In genomic region chr12:111344254-111344875, GRCh38 we compare ENCODE assay signal across 36 cellular contexts.
"Had no signal": no experiment of that assay in that cellular context is flagged by ENCODE, and none has a peak within 500 bp of the region (broad histone marks: within the 10 kb centered on the region; RNA-seq: fewer than 3 reads in every experiment).

No MANE protein-coding gene starts in this region.

- ATAC-seq: activated CD8-positive, alpha-beta T cell treated with anti-CD3 and anti-CD28 coated beads for 36 hours; activated naive CD8-positive, alpha-beta T cell treated with anti-CD3 and anti-CD28 coated beads, Interleukin-2, amount 50 U/mL, for 24 hours; activated T-cell treated with anti-CD3 and anti-CD28 coated beads, Interleukin-2, amount 50 U/mL, for 4 hours; activated T-cell treated with anti-CD3 and anti-CD28 coated beads, Interleukin-2, amount 50 U/mL, for 72 hours; activated T-helper 17 cell treated with anti-CD3 and anti-CD28 coated beads, Interleukin-2, amount 50 U/mL, for 72 hours had no signal

- DNase-seq: activated B cell treated with CpG ODN at 0.5 μM for 24 hours; activated CD4-positive, alpha-beta memory T cell treated with anti-CD3 and anti-CD28 coated beads for 36 hours; activated CD4-positive, alpha-beta T cell treated with anti-CD3 and anti-CD28 coated beads for 4 hours; activated CD4-positive, alpha-beta T cell treated with anti-CD3 and anti-CD28 coated beads, Interleukin-2, amount 10 ng/mL, durations not matched to agents 24 days and 14 days; activated CD4-positive, alpha-beta T cell treated with anti-CD3 and anti-CD28 coated beads, Interleukin-2, amount 50 U/mL, for 1 hour; activated CD4-positive, alpha-beta T cell treated with anti-CD3 and anti-CD28 coated beads, Interleukin-2, amount 50 U/mL, for 4 hours; activated CD4-positive, CD25-positive, alpha-beta regulatory T cell treated with anti-CD3 and anti-CD28 coated beads, Interleukin-2, amount 50 U/mL, for 72 hours; activated CD8-positive, alpha-beta memory T cell treated with anti-CD3 and anti-CD28 coated beads, Interleukin-2, amount 50 U/mL, for 4 hours; activated CD8-positive, alpha-beta T cell treated with anti-CD3 and anti-CD28 coated beads for 36 hours; activated effector memory CD4-positive, alpha-beta T cell treated with Interleukin-2 at 50 U/mL for 16 hours; activated gamma-delta T cell; activated naive CD4-positive, alpha-beta T cell treated with anti-CD3 and anti-CD28 coated beads, Interleukin-2, amount 10 ng/mL, durations not matched to agents 7 days and 5 days; activated naive CD4-positive, alpha-beta T cell treated with Interleukin-2 at 50 U/mL for 16 hours; activated naive CD8-positive, alpha-beta T cell treated with anti-CD3 and anti-CD28 coated beads, Interleukin-2, amount 10 ng/mL, durations not matched to agents 7 days and 5 days; activated naive CD8-positive, alpha-beta T cell treated with anti-CD3 and anti-CD28 coated beads, Interleukin-2, amount 50 U/mL, for 24 hours; activated T-cell treated with anti-CD3 and anti-CD28 coated beads for 4 hours; activated T-cell treated with anti-CD3 and anti-CD28 coated beads, Interleukin-2, amount 50 U/mL, for 1 hour; activated T-cell treated with anti-CD3 and anti-CD28 coated beads, Interleukin-2, amount 50 U/mL, for 4 hours; activated T-cell treated with anti-CD3 and anti-CD28 coated beads, Interleukin-2, amount 50 U/mL, for 72 hours; amygdala; anterior cingulate cortex; caudate nucleus; cerebellar nuclear complex; T-helper 2 cell; T-helper 9 cell had no signal

- H3K27me3 Mint-ChIP-seq: activated B cell treated with CpG ODN at 0.5 μM for 24 hours; activated CD4-positive, alpha-beta memory T cell treated with anti-CD3 and anti-CD28 coated beads for 36 hours; activated CD4-positive, alpha-beta T cell treated with anti-CD3 and anti-CD28 coated beads, Interleukin-2, amount 10 ng/mL, durations not matched to agents 24 days and 14 days; activated CD8-positive, alpha-beta T cell treated with anti-CD3 and anti-CD28 coated beads for 36 hours; activated naive CD4-positive, alpha-beta T cell treated with anti-CD3 and anti-CD28 coated beads, Interleukin-2, amount 50 U/mL, for 24 hours; activated naive CD8-positive, alpha-beta T cell; activated naive CD8-positive, alpha-beta T cell treated with anti-CD3 and anti-CD28 coated beads, Interleukin-2, amount 50 U/mL, for 24 hours; activated T-helper 17 cell treated with anti-CD3 and anti-CD28 coated beads, Interleukin-2, amount 50 U/mL, for 72 hours; brain; central memory CD8-positive, alpha-beta T cell had no signal

- H3K9me3 Mint-ChIP-seq: activated naive CD4-positive, alpha-beta T cell treated with anti-CD3 and anti-CD28 coated beads, Interleukin-2, amount 50 U/mL, for 24 hours; activated T-helper 17 cell treated with anti-CD3 and anti-CD28 coated beads, Interleukin-2, amount 50 U/mL, for 72 hours; central memory CD8-positive, alpha-beta T cell had no signal

- H3K36me3 ChIP-seq: ascending aorta, cardiac muscle cell had no signal

- H3K27ac Mint-ChIP-seq: activated B cell treated with CpG ODN at 0.5 μM for 24 hours; activated CD4-positive, alpha-beta memory T cell treated with anti-CD3 and anti-CD28 coated beads for 36 hours; activated CD4-positive, alpha-beta T cell treated with anti-CD3 and anti-CD28 coated beads, Interleukin-2, amount 10 ng/mL, durations not matched to agents 24 days and 14 days; activated CD8-positive, alpha-beta T cell treated with anti-CD3 and anti-CD28 coated beads for 36 hours; activated naive CD4-positive, alpha-beta T cell treated with anti-CD3 and anti-CD28 coated beads, Interleukin-2, amount 10 ng/mL, durations not matched to agents 7 days and 5 days; activated naive CD4-positive, alpha-beta T cell treated with anti-CD3 and anti-CD28 coated beads, Interleukin-2, amount 50 U/mL, for 24 hours; activated naive CD8-positive, alpha-beta T cell; activated naive CD8-positive, alpha-beta T cell treated with anti-CD3 and anti-CD28 coated beads, Interleukin-2, amount 10 ng/mL, durations not matched to agents 7 days and 5 days; activated naive CD8-positive, alpha-beta T cell treated with anti-CD3 and anti-CD28 coated beads, Interleukin-2, amount 50 U/mL, for 24 hours; activated T-cell treated with anti-CD3 and anti-CD28 coated beads, Interleukin-2, amount 50 U/mL, for 72 hours; activated T-helper 1 cell treated with anti-CD3 and anti-CD28 coated beads, Interleukin-12 subunit alpha, Interleukin-12 subunit beta, Interleukin-2, Interleukin-4 antibody, amounts not matched to agents 30 ng/mL and 10 ng/mL and 1 ng/mL, durations not matched to agents 14 hours and 24 hours and 36 hours; activated T-helper 17 cell treated with anti-CD3 and anti-CD28 coated beads, Interleukin-2, amount 50 U/mL, for 72 hours; brain; T-helper 1 cell treated with Interleukin-12 subunit alpha and Interleukin-12 subunit beta and Interleukin-4 antibody, amounts not matched to agents 30 μg/mL and 1 μg/mL, for 36 hours; T-helper 2 cell treated with Interferon-gamma antibody and Interleukin-4, amounts not matched to agents 5 μg/mL and 100 μg/mL, for 36 hours had no signal

- H3K36me3 Mint-ChIP-seq: activated CD4-positive, alpha-beta memory T cell treated with anti-CD3 and anti-CD28 coated beads for 36 hours; activated naive CD4-positive, alpha-beta T cell treated with anti-CD3 and anti-CD28 coated beads, Interleukin-2, amount 10 ng/mL, durations not matched to agents 7 days and 5 days; activated naive CD8-positive, alpha-beta T cell; activated naive CD8-positive, alpha-beta T cell treated with anti-CD3 and anti-CD28 coated beads, Interleukin-2, amount 10 ng/mL, durations not matched to agents 7 days and 5 days had no signal

- H3K4me3 Mint-ChIP-seq: activated B cell treated with CpG ODN at 0.5 μM for 24 hours; activated CD4-positive, alpha-beta memory T cell treated with anti-CD3 and anti-CD28 coated beads for 36 hours; activated CD4-positive, alpha-beta T cell treated with anti-CD3 and anti-CD28 coated beads, Interleukin-2, amount 10 ng/mL, durations not matched to agents 24 days and 14 days; activated CD8-positive, alpha-beta T cell treated with anti-CD3 and anti-CD28 coated beads for 36 hours; activated naive CD4-positive, alpha-beta T cell treated with anti-CD3 and anti-CD28 coated beads, Interleukin-2, amount 10 ng/mL, durations not matched to agents 7 days and 5 days; activated naive CD4-positive, alpha-beta T cell treated with anti-CD3 and anti-CD28 coated beads, Interleukin-2, amount 50 U/mL, for 24 hours; activated naive CD8-positive, alpha-beta T cell; activated naive CD8-positive, alpha-beta T cell treated with anti-CD3 and anti-CD28 coated beads, Interleukin-2, amount 10 ng/mL, durations not matched to agents 7 days and 5 days; activated naive CD8-positive, alpha-beta T cell treated with anti-CD3 and anti-CD28 coated beads, Interleukin-2, amount 50 U/mL, for 24 hours; activated T-cell treated with anti-CD3 and anti-CD28 coated beads, Interleukin-2, amount 50 U/mL, for 4 hours; activated T-cell treated with anti-CD3 and anti-CD28 coated beads, Interleukin-2, amount 50 U/mL, for 72 hours; activated T-helper 1 cell treated with anti-CD3 and anti-CD28 coated beads, Interleukin-12 subunit alpha, Interleukin-12 subunit beta, Interleukin-2, Interleukin-4 antibody, amounts not matched to agents 30 ng/mL and 10 ng/mL and 1 ng/mL, durations not matched to agents 14 hours and 24 hours and 36 hours; activated T-helper 17 cell treated with anti-CD3 and anti-CD28 coated beads, Interleukin-2, amount 50 U/mL, for 72 hours; brain; central memory CD8-positive, alpha-beta T cell; T-helper 1 cell treated with Interleukin-12 subunit alpha and Interleukin-12 subunit beta and Interleukin-4 antibody, amounts not matched to agents 30 μg/mL and 1 μg/mL, for 36 hours; T-helper 2 cell treated with Interferon-gamma antibody and Interleukin-4, amounts not matched to agents 5 μg/mL and 100 μg/mL, for 36 hours had no signal

- H3K27ac ChIP-seq: ascending aorta, cardiac muscle cell, VCaP had no signal

- H3K4me3 ChIP-seq: ascending aorta, cardiac muscle cell had no signal

- H3K4me1 Mint-ChIP-seq: activated CD4-positive, alpha-beta T cell treated with anti-CD3 and anti-CD28 coated beads, Interleukin-2, amount 10 ng/mL, durations not matched to agents 24 days and 14 days; activated naive CD4-positive, alpha-beta T cell treated with anti-CD3 and anti-CD28 coated beads, Interleukin-2, amount 10 ng/mL, durations not matched to agents 7 days and 5 days; activated naive CD4-positive, alpha-beta T cell treated with anti-CD3 and anti-CD28 coated beads, Interleukin-2, amount 50 U/mL, for 24 hours; activated naive CD8-positive, alpha-beta T cell treated with anti-CD3 and anti-CD28 coated beads, Interleukin-2, amount 10 ng/mL, durations not matched to agents 7 days and 5 days; activated T-helper 17 cell treated with anti-CD3 and anti-CD28 coated beads, Interleukin-2, amount 50 U/mL, for 72 hours; brain; central memory CD8-positive, alpha-beta T cell had no signal

- H3K4me1 ChIP-seq: ascending aorta had no signal

- H3K27me3 ChIP-seq: ascending aorta, cardiac muscle cell had no signal
